ENCODE assay signal across 8 cellular contexts in genomic region chr22:28799834-28800307, GRCh38. TPM values are rescaled to one million over a fixed set of nuclear protein-coding genes. Genes with fewer than 3 reads are reported as not detected.
DNase-seq lines count a peak whose midpoint lies in the region; ATAC-seq and TF ChIP-seq lines count a peak whose summit lies in the region.

No MANE protein-coding gene starts in this region.

- peaks cover 49% of the 10 kb centered on the region for H3K4me1 ChIP-seq in CD4-positive, CD25-positive, alpha-beta regulatory T cell (ENCODE audit: control insufficient read depth, insufficient read depth, low read length, poor library complexity, severe bottlenecking)
- H3K4me1 ChIP-seq in mucosa of descending colon (ENCODE audit: low read depth) = peaks cover 38% of the 10 kb centered on the region
- peaks cover 18% of the 10 kb centered on the region for H3K4me1 ChIP-seq in thymus (ENCODE audit: control insufficient read depth, insufficient read depth, low read length)

- H3K27ac Mint-ChIP-seq in CD4-positive, CD25-positive, alpha-beta regulatory T cell = peak overlapping the region; percentile 93 to 98 (median 95)

- peak overlapping the region; percentile 96 for H3K4me3 ChIP-seq in CD4-positive, CD25-positive, alpha-beta regulatory T cell (ENCODE audit: low read depth, low read length)
- H3K4me3 ChIP-seq in WI38 (ENCODE audit: low read depth, low read length) (peak overlapping the region; percentile 98), mucosa of descending colon (peak overlapping the region; percentile 97), thymus (ENCODE audit: low read length) (peak overlapping the region; percentile 68)

- intact Hi-C loops in mucosa of descending colon (cut with DNase I, micrococcal nuclease) = no loop called here

- H3K36me3 ChIP-seq in CD4-positive, CD25-positive, alpha-beta regulatory T cell (ENCODE audit: control insufficient read depth, insufficient read depth, low read length) = peaks cover 23% of the 10 kb centered on the region
- H3K36me3 ChIP-seq in mucosa of descending colon (ENCODE audit: low read depth) (peaks cover 7% of the 10 kb centered on the region), thymus (ENCODE audit: control insufficient read depth, insufficient read depth) (peaks cover 14% of the 10 kb centered on the region)

- H3K9me3 ChIP-seq in CD4-positive, CD25-positive, alpha-beta regulatory T cell (ENCODE audit: control insufficient read depth in 2 of 2, low read length in 2 of 2) = no peaks in the 10 kb centered on the region
- H3K9me3 ChIP-seq in mucosa of descending colon = no peaks in the 10 kb centered on the region
- H3K9me3 ChIP-seq in thymus (ENCODE audit: control insufficient read depth) = no peaks in the 10 kb centered on the region

- no peak for TF ChIP-seq POLR2A in erythroblast (IDR thresholded peaks at IDR 0.05; ENCODE audit: low read length)

- H3K27me3 Mint-ChIP-seq in CD4-positive, CD25-positive, alpha-beta regulatory T cell = no peaks in the 10 kb centered on the region

- peak overlapping the region; percentile 88 to 94 (median 92) for H3K4me3 Mint-ChIP-seq in CD4-positive, CD25-positive, alpha-beta regulatory T cell

- peaks cover 23% of the 10 kb centered on the region for H3K36me3 Mint-ChIP-seq in CD4-positive, CD25-positive, alpha-beta regulatory T cell

- no peak for TF ChIP-seq CTCF in WI38 (IDR thresholded peaks at IDR 0.05; ENCODE audit: low read depth, low read length)
- no peak for TF ChIP-seq CTCF in mucosa of descending colon (IDR thresholded peaks at IDR 0.05)

- H3K27me3 ChIP-seq in CD4-positive, CD25-positive, alpha-beta regulatory T cell (ENCODE audit: control insufficient read depth, insufficient read depth, low read length) = no peaks in the 10 kb centered on the region
- H3K27me3 ChIP-seq in thymus (ENCODE audit: control insufficient read depth, insufficient read depth) = no peaks in the 10 kb centered on the region

- no peaks in the 10 kb centered on the region for H3K9me3 Mint-ChIP-seq in CD4-positive, CD25-positive, alpha-beta regulatory T cell

- peak overlapping the region; percentile 87 for H3K27ac ChIP-seq in CD4-positive, CD25-positive, alpha-beta regulatory T cell (ENCODE audit: insufficient read depth, low read length, poor library complexity, severe bottlenecking)
- peak overlapping the region; percentile 87 for H3K27ac ChIP-seq in thymus (ENCODE audit: low read depth)

- WGBS in thymus = under 1% methylated on average over 29 of the region's 29 CpGs

- ATAC-seq in CD4-positive, CD25-positive, alpha-beta regulatory T cell (ENCODE audit: low read depth in 2 of 2) = peak; percentile 22 to 32
- ATAC-seq in GM19452 (IDR thresholded peaks at IDR 0.05; ENCODE audit: unreplicated experiment) = peak; percentile 13
- ATAC-seq in HG03521 (IDR thresholded peaks at IDR 0.05; ENCODE audit: unreplicated experiment) = peak; percentile 28
- peak; percentile 76 for ATAC-seq in mucosa of descending colon

- peak in 1 of 3 donors; percentile 56 for DNase-seq in CD4-positive, CD25-positive, alpha-beta regulatory T cell
- peak; percentile 65 to 81 for DNase-seq in erythroblast (lab: John Stamatoyannopoulos, UW)
- peak; percentile 77 to 83 (median 80) for DNase-seq in mucosa of descending colon
- no peak for DNase-seq in NCI-H2107 treated with DMSO at 0.1 percent for 48 hours (lab: John Stamatoyannopoulos, UW; ENCODE audit: unreplicated experiment)

- H3K4me1 Mint-ChIP-seq in CD4-positive, CD25-positive, alpha-beta regulatory T cell = peaks cover 32 to 63% (median 49%) of the 10 kb centered on the region in 4 donors

RNA-seq across cellular contexts. Expression of gene XBP1, which starts 0.5 kb away (rescaled TPM):
- 139 TPM for total RNA-seq in CD4-positive, CD25-positive, alpha-beta regulatory T cell
- 100 to 1,000 TPM; 127 to 218 (median 158) TPM for polyA plus RNA-seq in CD4-positive, CD25-positive, alpha-beta regulatory T cell
- total RNA-seq in mucosa of descending colon = 100 to 1,000 TPM; 116 to 238 (median 132) TPM
- polyA plus RNA-seq in thymus = 113 TPM

RNA-seq across cellular contexts. Expression of gene CCDC117, which starts 27.4 kb away (rescaled TPM):
- 25.2 TPM for total RNA-seq in CD4-positive, CD25-positive, alpha-beta regulatory T cell
- 10 to 100 TPM; 14.7 to 20.3 (median 15.9) TPM for polyA plus RNA-seq in CD4-positive, CD25-positive, alpha-beta regulatory T cell
- 10 to 100 TPM; 14.4 to 26.6 (median 17.1) TPM for total RNA-seq in mucosa of descending colon
- 18.8 TPM for polyA plus RNA-seq in thymus

RNA-seq across cellular contexts. Expression of gene HSCB, which starts 58.0 kb away (rescaled TPM):
- total RNA-seq in CD4-positive, CD25-positive, alpha-beta regulatory T cell = 4.9 TPM
- 10 to 100 TPM in 2 of 4 donors, 1 to 10 TPM in 2; 8.7 to 12.0 (median 10.7) TPM for polyA plus RNA-seq in CD4-positive, CD25-positive, alpha-beta regulatory T cell
- 10 to 100 TPM; 11.6 to 15.5 (median 13.4) TPM for total RNA-seq in mucosa of descending colon
- 30.3 TPM for polyA plus RNA-seq in thymus

RNA-seq across cellular contexts. Expression of gene CHEK2, which starts 58.3 kb away (rescaled TPM):
- 8.9 TPM for total RNA-seq in CD4-positive, CD25-positive, alpha-beta regulatory T cell
- polyA plus RNA-seq in CD4-positive, CD25-positive, alpha-beta regulatory T cell = 10 to 100 TPM in 2 of 4 donors, 1 to 10 TPM in 2; 6.9 to 11.8 (median 9.2) TPM
- total RNA-seq in mucosa of descending colon = 10 to 100 TPM; 15.8 to 21.1 (median 19.5) TPM
- 30.8 TPM for polyA plus RNA-seq in thymus

Comparison
In these comparisons a context has a peak if more than half of its experiments do, and no peak if none do; other contexts are left out.
1. ATAC-seq: peak in every context shown above with its lines; median percentile 76 in mucosa of descending colon; 28 in HG03521; 27 in CD4-positive, CD25-positive, alpha-beta regulatory T cell; 13 in GM19452.